8 cellular contexts compared by ENCODE assay signal in genomic region chr3:9848860-9849259, GRCh38. TPM values are rescaled to one million over a fixed set of nuclear protein-coding genes. Genes with fewer than 3 reads are reported as not detected.
DNase-seq lines count a peak whose midpoint lies in the region; ATAC-seq, FAIRE-seq and TF ChIP-seq lines count a peak whose summit lies in the region.
"Not testable (repeated sequence)": the region's sequence is repeated elsewhere in the genome, so short reads cannot be mapped to it uniquely, and the experiment has no call there.

No MANE protein-coding gene starts in this region.

- 36% methylated on average over 4 of the region's 4 CpGs for WGBS in esophagus muscularis mucosa
- 11% methylated on average over 4 of the region's 4 CpGs for WGBS in HepG2 (ENCODE audit: low lambda C conversion rate)
- WGBS in psoas muscle, 3 donors, result 40% methylated on average over 4 of the region's 4 CpGs

- H4K20me1 ChIP-seq in HepG2 (ENCODE audit: insufficient read depth, low read length), result not testable (repeated sequence)

- POLR2A ChIA-PET in AG04449 (lab: Yijun Ruan, JAX), result not testable (repeated sequence)
- POLR2A ChIA-PET in HepG2 (lab: Yijun Ruan, JAX), result interaction anchor here (1.1 kb wide), 1 partner anchor 98 kb away, joined by 3 read pairs; no protein-coding TSS in a partner anchor

- H3K9me3 ChIP-seq in esophagus muscularis mucosa; HepG2 (ENCODE audit: low read length); psoas muscle: not testable (repeated sequence)

- not testable (repeated sequence) for BruUV-seq in HepG2 (replicated peaks; lab: Mats Ljungman, UMichigan)

- CTCF ChIA-PET in AG04449 (lab: Yijun Ruan, JAX), result interaction anchor here (0.7 to 3.2 kb wide), 17 partner anchors 8 to 98 kb away, joined by 3 to 18 read pairs (median 4); partner anchors contain the start of genes CRELD1 and IL17RC
- CTCF ChIA-PET in HepG2 (lab: Yijun Ruan, JAX; ENCODE audit: low intra/inter-chr PET ratio, low total read pairs), result interaction anchor here (1.4 kb wide), 1 partner anchor 66 kb away, joined by 5 read pairs; no protein-coding TSS in a partner anchor

- in situ Hi-C loops in HepG2 (cut with HindIII; ENCODE audit: extremely low pct_ligation_motif_present, low pct_unique_long_range_greater_than_20kb), result not testable (repeated sequence)

- not testable (repeated sequence) for TF ChIP-seq EP300 in esophagus muscularis mucosa (IDR thresholded peaks at IDR 0.05); HepG2 (IDR thresholded peaks at IDR 0.05; ENCODE audit: low read depth in 2 of 2, low read length in 2 of 2); HepG2 (CRISPR knock-in tag; IDR thresholded peaks at IDR 0.05; ENCODE audit: borderline replicate concordance)

- TF ChIP-seq CTCF in AG04449 (IDR thresholded peaks at IDR 0.05; ENCODE audit: insufficient read depth, low read length, missing control alignments) (peak; percentile 26), GM06990 (IDR thresholded peaks at IDR 0.05; ENCODE audit: insufficient read depth, low read length, poor library complexity, severe bottlenecking) (peak; percentile 43), esophagus muscularis mucosa (IDR thresholded peaks at IDR 0.05) (peak; percentile 48 to 66 (median 56)), HepG2 (CRISPR knock-in tag; IDR thresholded peaks at IDR 0.05) (peak; percentile 64), psoas muscle (IDR thresholded peaks at IDR 0.05) (peak; percentile 47)

- TF ChIP-seq POLR2A in esophagus muscularis mucosa (IDR thresholded peaks at IDR 0.05; ENCODE audit: low read depth); HepG2 (IDR thresholded peaks at IDR 0.05; ENCODE audit: insufficient read depth in 1 of 2, low read depth in 2 of 2, low read length in 2 of 2): not testable (repeated sequence)

- peak overlapping the region; percentile 62 for H3K4me2 ChIP-seq in HepG2 (ENCODE audit: low read depth, low read length)

- ATAC-seq in HepG2, psoas muscle: not testable (repeated sequence)

- intact Hi-C loops in esophagus muscularis mucosa (cut with DNase I), result loop anchor here (5.0 kb wide), 1 partner anchor 68 kb away; the partner anchor contains the start of gene IL17RC
- intact Hi-C loops in HepG2 (cut with micrococcal nuclease; ENCODE audit: unreplicated experiment); psoas muscle (cut with DNase I): not testable (repeated sequence)

- FAIRE-seq in HepG2 (lab: Jason Lieb, UNC), result peak; percentile 23

- DNase-seq in AG04449 (ENCODE audit: low read depth, low spot score); GM06990 (ENCODE audit: extremely low read depth, insufficient read length); esophagus muscularis mucosa (ENCODE audit: extremely low spot score); HepG2 (ENCODE audit: low spot score); psoas muscle: not testable (repeated sequence)
- DNase-seq in LoVo (ENCODE audit: low spot score) (peak; percentile 26), RKO (ENCODE audit: low spot score) (peak; percentile 70), amniotic epithelial cell (ENCODE audit: low read depth) (peak; percentile 37)

- H3K4me3 ChIP-seq in AG04449 (ENCODE audit: low read depth, low read length); GM06990 (replicated peaks; ENCODE audit: low read depth, low read length); esophagus muscularis mucosa; psoas muscle: not testable (repeated sequence)
- peak overlapping the region in 1 of 3 experiments; percentile 10; a peak in 1 of 6 replicates for H3K4me3 ChIP-seq in HepG2 (replicated peaks in 1 of 3; ENCODE audit: insufficient read depth in 1 of 3, low read depth in 2 of 3, low read length in 3 of 3)

- not testable (repeated sequence) for H2AFZ ChIP-seq in HepG2 (ENCODE audit: low read length)

- not testable (repeated sequence) for H3K9ac ChIP-seq in HepG2 (ENCODE audit: insufficient read depth, low read depth, low read length)

- H3K79me2 ChIP-seq in HepG2 (ENCODE audit: insufficient read depth, low read length), result not testable (repeated sequence)

- not testable (repeated sequence) for H3K4me1 ChIP-seq in esophagus muscularis mucosa, psoas muscle
- H3K4me1 ChIP-seq in HepG2 (ENCODE audit: insufficient read depth, low read length), result peaks cover 15% of the 10 kb centered on the region

- not testable (repeated sequence) for TF ChIP-seq RAD21 in HepG2 (CRISPR knock-in tag; IDR thresholded peaks at IDR 0.05)

- not testable (repeated sequence) for H3K27ac ChIP-seq in esophagus muscularis mucosa (replicated peaks in 1 of 4); HepG2 (ENCODE audit: extremely low read length, insufficient read depth, low read length); psoas muscle

- not testable (repeated sequence) for H3K27me3 ChIP-seq in GM06990 (replicated peaks; ENCODE audit: control insufficient read depth, insufficient read depth, low read length); esophagus muscularis mucosa; psoas muscle (ENCODE audit: insufficient read depth in 3 of 3, low read length in 2 of 3)
- H3K27me3 ChIP-seq in HepG2 (ENCODE audit: control insufficient read depth in 1 of 2, insufficient read depth in 2 of 2, low read length in 2 of 2), result peaks cover 0 to 13% of the 10 kb centered on the region in 2 experiments; a peak in 1 of 5 replicates

- not testable (repeated sequence) for H3K36me3 ChIP-seq in GM06990 (ENCODE audit: control insufficient read depth, insufficient read depth, low read length); esophagus muscularis mucosa; HepG2 (replicated peaks in 1 of 2; ENCODE audit: control insufficient read depth in 1 of 2, insufficient read depth in 2 of 2, low read length in 2 of 2); psoas muscle (ENCODE audit: insufficient read depth in 1 of 2, low read depth in 1 of 2)

RNA-seq across cellular contexts. Expression of gene RPUSD3, which starts 5.1 kb away (rescaled TPM):
- 10 to 100 TPM; 33.0 to 48.1 (median 45.0) TPM for total RNA-seq in esophagus muscularis mucosa
- 30.3 and 32.1 TPM in 2 replicates for total RNA-seq in HepG2 (2016; rRNA removed; fragmentation: Illumina TruSeq; extraction: Trizol)
- 19.4 and 22.8 TPM in 2 replicates for total RNA-seq in HepG2 (2016; cell fraction: cytosol; rRNA removed; fragmentation: Illumina TruSeq; extraction: Trizol; ENCODE audit: low read depth)
- 31.0 and 32.4 TPM in 2 replicates for total RNA-seq in HepG2 (2016; cell fraction: insoluble cytoplasmic fraction; rRNA removed; fragmentation: Illumina TruSeq; extraction: Trizol)
- total RNA-seq in HepG2 (2016; cell fraction: membrane; rRNA removed; fragmentation: Illumina TruSeq; extraction: Trizol), result 23.0 and 24.2 TPM in 2 replicates
- 15.6 and 16.2 TPM in 2 replicates for total RNA-seq in HepG2 (2016; cell fraction: nucleus; rRNA removed; fragmentation: Illumina TruSeq; extraction: Trizol)
- 48.7 and 55.5 TPM in 2 replicates for polyA plus RNA-seq in HepG2 (2011; rRNA removed)
- 24.5 and 32.1 TPM in 2 replicates for polyA plus RNA-seq in HepG2 (2011; cell fraction: cytosol; rRNA removed)
- polyA plus RNA-seq in HepG2 (2011; cell fraction: nucleus; rRNA removed), result 33.9 and 36.3 TPM in 2 replicates
- polyA plus RNA-seq in HepG2 (2012), result 23.0 and 27.6 TPM in 2 replicates
- 12.3 and 13.4 TPM in 2 replicates for polyA plus RNA-seq in HepG2 (2016; cell fraction: cytosol; fragmentation: Illumina TruSeq; extraction: Trizol; ENCODE audit: low read depth)
- 42.6 and 42.9 TPM in 2 replicates for polyA plus RNA-seq in HepG2 (2016; cell fraction: insoluble cytoplasmic fraction; fragmentation: Illumina TruSeq; extraction: Trizol; ENCODE audit: low read depth)
- polyA plus RNA-seq in HepG2 (2016; cell fraction: membrane; fragmentation: Illumina TruSeq; extraction: Trizol; ENCODE audit: low read depth), result 17.8 TPM in 2 replicates
- 39.3 and 39.8 TPM in 2 replicates for polyA plus RNA-seq in HepG2 (2016; cell fraction: nucleus; fragmentation: Illumina TruSeq; extraction: Trizol; ENCODE audit: insufficient read depth, low read depth)
- 49.6 and 51.5 TPM in 2 replicates for polyA minus RNA-seq in HepG2 (2011; rRNA and poly(A)+ RNA removed; ENCODE audit: low replicate concordance)
- 11.9 and 14.9 TPM in 2 replicates for polyA minus RNA-seq in HepG2 (2011; cell fraction: cytosol; rRNA and poly(A)+ RNA removed)
- polyA minus RNA-seq in HepG2 (2011; cell fraction: nucleus; rRNA and poly(A)+ RNA removed), result 5.7 and 11.1 TPM in 2 replicates
- 10 to 100 TPM; 39.7 to 49.4 (median 45.8) TPM for total RNA-seq in psoas muscle
- 10 to 100 TPM; 55.2 to 64.2 (median 59.9) TPM for polyA plus RNA-seq in psoas muscle

RNA-seq across cellular contexts. Expression of gene CIDEC, which starts 31.2 kb away (rescaled TPM):
- total RNA-seq in esophagus muscularis mucosa (1 to 10 TPM in 2 of 4 donors, under 1 TPM in 2; 0.78 to 2.4 (median 1.0) TPM), HepG2 (2016; rRNA removed; fragmentation: Illumina TruSeq; extraction: Trizol) (2.5 and 2.8 TPM in 2 replicates), psoas muscle (1 to 10 TPM in 2 of 4 donors, under 1 TPM in 2; 0.75 to 3.3 (median 1.3) TPM)
- total RNA-seq in HepG2 (2016; cell fraction: cytosol; rRNA removed; fragmentation: Illumina TruSeq; extraction: Trizol; ENCODE audit: low read depth), result 0.71 and 0.79 TPM in 2 replicates
- total RNA-seq in HepG2 (2016; cell fraction: insoluble cytoplasmic fraction; rRNA removed; fragmentation: Illumina TruSeq; extraction: Trizol), result 2.8 and 3.0 TPM in 2 replicates
- total RNA-seq in HepG2 (2016; cell fraction: membrane; rRNA removed; fragmentation: Illumina TruSeq; extraction: Trizol), result 1.1 TPM in 2 replicates
- total RNA-seq in HepG2 (2016; cell fraction: nucleus; rRNA removed; fragmentation: Illumina TruSeq; extraction: Trizol), result 1.1 and 1.7 TPM in 2 replicates
- polyA plus RNA-seq in HepG2 (2011; rRNA removed) (10.4 and 19.6 TPM in 2 replicates), psoas muscle (10 to 100 TPM in 1 of 3 donors, 1 to 10 TPM in 2; 3.5 to 15.0 (median 4.4) TPM)
- polyA plus RNA-seq in HepG2 (2011; cell fraction: cytosol; rRNA removed), result 11.0 and 15.5 TPM in 2 replicates
- 4.8 and 7.9 TPM in 2 replicates for polyA plus RNA-seq in HepG2 (2011; cell fraction: nucleus; rRNA removed)
- 9.7 and 16.5 TPM in 2 replicates for polyA plus RNA-seq in HepG2 (2012)
- 0.90 and 1.2 TPM in 2 replicates for polyA plus RNA-seq in HepG2 (2016; cell fraction: cytosol; fragmentation: Illumina TruSeq; extraction: Trizol; ENCODE audit: low read depth)
- polyA plus RNA-seq in HepG2 (2016; cell fraction: insoluble cytoplasmic fraction; fragmentation: Illumina TruSeq; extraction: Trizol; ENCODE audit: low read depth), result 4.1 and 5.5 TPM in 2 replicates
- polyA plus RNA-seq in HepG2 (2016; cell fraction: membrane; fragmentation: Illumina TruSeq; extraction: Trizol; ENCODE audit: low read depth), result 1.00 and 1.2 TPM in 2 replicates
- polyA plus RNA-seq in HepG2 (2016; cell fraction: nucleus; fragmentation: Illumina TruSeq; extraction: Trizol; ENCODE audit: insufficient read depth, low read depth), result 1.8 and 2.8 TPM in 2 replicates
- polyA minus RNA-seq in HepG2 (2011; rRNA and poly(A)+ RNA removed; ENCODE audit: low replicate concordance), result 9.9 TPM in 1 of 2 replicates, not detected in the other
- 3.8 and 7.9 TPM in 2 replicates for polyA minus RNA-seq in HepG2 (2011; cell fraction: cytosol; rRNA and poly(A)+ RNA removed)
- polyA minus RNA-seq in HepG2 (2011; cell fraction: nucleus; rRNA and poly(A)+ RNA removed), result 2.4 and 5.2 TPM in 2 replicates

RNA-seq across cellular contexts. Expression of gene TTLL3, which starts 38.8 kb away (rescaled TPM):
- total RNA-seq in esophagus muscularis mucosa (10 to 100 TPM; 15.5 to 56.5 (median 25.6) TPM), HepG2 (2016; rRNA removed; fragmentation: Illumina TruSeq; extraction: Trizol) (1.9 and 9.5 TPM in 2 replicates), psoas muscle (10 to 100 TPM in 1 of 4 donors, 1 to 10 TPM in 3; 6.4 to 19.0 (median 7.7) TPM)
- total RNA-seq in HepG2 (2016; cell fraction: cytosol; rRNA removed; fragmentation: Illumina TruSeq; extraction: Trizol; ENCODE audit: low read depth), result 2.5 and 4.8 TPM in 2 replicates
- 3.0 and 10.9 TPM in 2 replicates for total RNA-seq in HepG2 (2016; cell fraction: insoluble cytoplasmic fraction; rRNA removed; fragmentation: Illumina TruSeq; extraction: Trizol)
- total RNA-seq in HepG2 (2016; cell fraction: membrane; rRNA removed; fragmentation: Illumina TruSeq; extraction: Trizol), result 2.5 and 4.3 TPM in 2 replicates
- total RNA-seq in HepG2 (2016; cell fraction: nucleus; rRNA removed; fragmentation: Illumina TruSeq; extraction: Trizol), result 18.5 and 22.1 TPM in 2 replicates
- polyA plus RNA-seq in HepG2 (2011; rRNA removed) (51.2 and 59.3 TPM in 2 replicates), psoas muscle (1 to 10 TPM; 2.9 to 5.0 (median 4.3) TPM)
- 10.0 and 13.7 TPM in 2 replicates for polyA plus RNA-seq in HepG2 (2011; cell fraction: cytosol; rRNA removed)
- 463 and 502 TPM in 2 replicates for polyA plus RNA-seq in HepG2 (2011; cell fraction: nucleus; rRNA removed)
- polyA plus RNA-seq in HepG2 (2012), result 30.3 and 36.9 TPM in 2 replicates
- polyA plus RNA-seq in HepG2 (2016; cell fraction: cytosol; fragmentation: Illumina TruSeq; extraction: Trizol; ENCODE audit: low read depth), result 0.27 and 0.43 TPM in 2 replicates
- 2.5 and 2.6 TPM in 2 replicates for polyA plus RNA-seq in HepG2 (2016; cell fraction: insoluble cytoplasmic fraction; fragmentation: Illumina TruSeq; extraction: Trizol; ENCODE audit: low read depth)
- 0.88 and 2.6 TPM in 2 replicates for polyA plus RNA-seq in HepG2 (2016; cell fraction: membrane; fragmentation: Illumina TruSeq; extraction: Trizol; ENCODE audit: low read depth)
- 92.7 and 95.3 TPM in 2 replicates for polyA plus RNA-seq in HepG2 (2016; cell fraction: nucleus; fragmentation: Illumina TruSeq; extraction: Trizol; ENCODE audit: insufficient read depth, low read depth)
- 42.0 and 56.1 TPM in 2 replicates for polyA minus RNA-seq in HepG2 (2011; rRNA and poly(A)+ RNA removed; ENCODE audit: low replicate concordance)
- 3.3 and 3.7 TPM in 2 replicates for polyA minus RNA-seq in HepG2 (2011; cell fraction: cytosol; rRNA and poly(A)+ RNA removed)
- polyA minus RNA-seq in HepG2 (2011; cell fraction: nucleus; rRNA and poly(A)+ RNA removed), result 83.4 and 89.9 TPM in 2 replicates

RNA-seq across cellular contexts. Expression of gene JAGN1, which starts 41.5 kb away (rescaled TPM):
- total RNA-seq in esophagus muscularis mucosa (10 to 100 TPM; 17.9 to 39.8 (median 26.4) TPM), HepG2 (2016; rRNA removed; fragmentation: Illumina TruSeq; extraction: Trizol) (40.9 and 50.9 TPM in 2 replicates), psoas muscle (10 to 100 TPM; 18.6 to 44.4 (median 29.5) TPM)
- total RNA-seq in HepG2 (2016; cell fraction: cytosol; rRNA removed; fragmentation: Illumina TruSeq; extraction: Trizol; ENCODE audit: low read depth), result 30.5 and 31.6 TPM in 2 replicates
- 39.2 and 48.3 TPM in 2 replicates for total RNA-seq in HepG2 (2016; cell fraction: insoluble cytoplasmic fraction; rRNA removed; fragmentation: Illumina TruSeq; extraction: Trizol)
- 58.9 and 62.5 TPM in 2 replicates for total RNA-seq in HepG2 (2016; cell fraction: membrane; rRNA removed; fragmentation: Illumina TruSeq; extraction: Trizol)
- total RNA-seq in HepG2 (2016; cell fraction: nucleus; rRNA removed; fragmentation: Illumina TruSeq; extraction: Trizol), result 26.1 and 35.8 TPM in 2 replicates
- polyA plus RNA-seq in HepG2 (2011; rRNA removed) (49.9 and 59.1 TPM in 2 replicates), psoas muscle (10 to 100 TPM; 45.2 to 98.2 (median 64.9) TPM)
- 62.8 and 77.2 TPM in 2 replicates for polyA plus RNA-seq in HepG2 (2011; cell fraction: cytosol; rRNA removed)
- 15.6 and 21.2 TPM in 2 replicates for polyA plus RNA-seq in HepG2 (2011; cell fraction: nucleus; rRNA removed)
- polyA plus RNA-seq in HepG2 (2012), result 51.5 and 51.6 TPM in 2 replicates
- polyA plus RNA-seq in HepG2 (2016; cell fraction: cytosol; fragmentation: Illumina TruSeq; extraction: Trizol; ENCODE audit: low read depth), result 34.8 and 36.6 TPM in 2 replicates
- 49.7 and 50.5 TPM in 2 replicates for polyA plus RNA-seq in HepG2 (2016; cell fraction: insoluble cytoplasmic fraction; fragmentation: Illumina TruSeq; extraction: Trizol; ENCODE audit: low read depth)
- 63.1 and 68.7 TPM in 2 replicates for polyA plus RNA-seq in HepG2 (2016; cell fraction: membrane; fragmentation: Illumina TruSeq; extraction: Trizol; ENCODE audit: low read depth)
- 55.7 and 65.1 TPM in 2 replicates for polyA plus RNA-seq in HepG2 (2016; cell fraction: nucleus; fragmentation: Illumina TruSeq; extraction: Trizol; ENCODE audit: insufficient read depth, low read depth)
- 106 and 114 TPM in 2 replicates for polyA minus RNA-seq in HepG2 (2011; rRNA and poly(A)+ RNA removed; ENCODE audit: low replicate concordance)
- polyA minus RNA-seq in HepG2 (2011; cell fraction: cytosol; rRNA and poly(A)+ RNA removed), result 28.1 and 40.9 TPM in 2 replicates
- polyA minus RNA-seq in HepG2 (2011; cell fraction: nucleus; rRNA and poly(A)+ RNA removed), result 16.2 and 24.0 TPM in 2 replicates

RNA-seq across cellular contexts. Expression of gene IL17RE, which starts 53.8 kb away (rescaled TPM):
- 1 to 10 TPM in 3 of 4 donors, under 1 TPM in 1; 0.99 to 1.7 (median 1.2) TPM for total RNA-seq in esophagus muscularis mucosa
- total RNA-seq in HepG2 (2016; rRNA removed; fragmentation: Illumina TruSeq; extraction: Trizol), result 6.7 and 14.5 TPM in 2 replicates
- 2.7 and 3.5 TPM in 2 replicates for total RNA-seq in HepG2 (2016; cell fraction: cytosol; rRNA removed; fragmentation: Illumina TruSeq; extraction: Trizol; ENCODE audit: low read depth)
- 6.0 and 11.8 TPM in 2 replicates for total RNA-seq in HepG2 (2016; cell fraction: insoluble cytoplasmic fraction; rRNA removed; fragmentation: Illumina TruSeq; extraction: Trizol)
- total RNA-seq in HepG2 (2016; cell fraction: membrane; rRNA removed; fragmentation: Illumina TruSeq; extraction: Trizol), result 4.7 and 5.3 TPM in 2 replicates
- 15.9 and 16.0 TPM in 2 replicates for total RNA-seq in HepG2 (2016; cell fraction: nucleus; rRNA removed; fragmentation: Illumina TruSeq; extraction: Trizol)
- 24.1 and 36.3 TPM in 2 replicates for polyA plus RNA-seq in HepG2 (2011; rRNA removed)
- 12.1 and 13.8 TPM in 2 replicates for polyA plus RNA-seq in HepG2 (2011; cell fraction: cytosol; rRNA removed)
- polyA plus RNA-seq in HepG2 (2011; cell fraction: nucleus; rRNA removed), result 99.7 and 101 TPM in 2 replicates
- polyA plus RNA-seq in HepG2 (2012), result 13.7 and 18.1 TPM in 2 replicates
- polyA plus RNA-seq in HepG2 (2016; cell fraction: cytosol; fragmentation: Illumina TruSeq; extraction: Trizol; ENCODE audit: low read depth), result 2.0 and 2.3 TPM in 2 replicates
- polyA plus RNA-seq in HepG2 (2016; cell fraction: insoluble cytoplasmic fraction; fragmentation: Illumina TruSeq; extraction: Trizol; ENCODE audit: low read depth), result 7.0 and 8.1 TPM in 2 replicates
- 3.3 and 3.7 TPM in 2 replicates for polyA plus RNA-seq in HepG2 (2016; cell fraction: membrane; fragmentation: Illumina TruSeq; extraction: Trizol; ENCODE audit: low read depth)
- polyA plus RNA-seq in HepG2 (2016; cell fraction: nucleus; fragmentation: Illumina TruSeq; extraction: Trizol; ENCODE audit: insufficient read depth, low read depth), result 31.0 and 39.3 TPM in 2 replicates
- polyA minus RNA-seq in HepG2 (2011; rRNA and poly(A)+ RNA removed; ENCODE audit: low replicate concordance), result 2.4 and 35.1 TPM in 2 replicates
- polyA minus RNA-seq in HepG2 (2011; cell fraction: cytosol; rRNA and poly(A)+ RNA removed), result 6.0 and 7.9 TPM in 2 replicates
- 22.7 and 33.4 TPM in 2 replicates for polyA minus RNA-seq in HepG2 (2011; cell fraction: nucleus; rRNA and poly(A)+ RNA removed)
- under 1 TPM; 0.20 to 0.84 (median 0.59) TPM for total RNA-seq in psoas muscle
- polyA plus RNA-seq in psoas muscle, result 1 to 10 TPM in 1 of 3 donors, under 1 TPM in 2; 0.07 to 1.1 (median 0.86) TPM
